ENCODE assay signal across 16 cellular contexts in genomic region chr14:37253905-37254304, GRCh38. TPM values are rescaled to one million over a fixed set of nuclear protein-coding genes. Genes with fewer than 3 reads are reported as not detected.
A peak's percentile ranks its signal among the peaks of the same experiment; 100 is the strongest.
DNase-seq lines count a peak whose midpoint lies in the region; ATAC-seq, FAIRE-seq and TF ChIP-seq lines count a peak whose summit lies in the region.
"Had no signal": no experiment of that assay in that cellular context is flagged by ENCODE, and none has a peak within 500 bp of the region (broad histone marks: within the 10 kb centered on the region; RNA-seq: fewer than 3 reads in every experiment).

No MANE protein-coding gene starts in this region.

- no peak overlapping the region for H3K27ac Mint-ChIP-seq in astrocyte (ENCODE audit: unreplicated experiment)
- H3K27ac Mint-ChIP-seq in CD8-positive, alpha-beta memory T cell = no peak overlapping the region
- H3K27ac Mint-ChIP-seq: nephron progenitor cell; stimulated activated effector memory CD8-positive, alpha-beta T cell treated with anti-CD3 and anti-CD28 coated beads, Interleukin-12 subunit alpha, Interleukin-12 subunit beta, amount 100 ng/mL, for 72 hours had no signal

- FAIRE-seq in astrocyte (lab: Jason Lieb, UNC) = no peak
- FAIRE-seq: GM18507 had no signal

- POLR2A ChIA-PET in CD8-positive, alpha-beta memory T cell (lab: Charles Lee) = no interaction called here

- no peak for ATAC-seq in HG03442 (IDR thresholded peaks at IDR 0.05; ENCODE audit: unreplicated experiment)
- no peak for ATAC-seq in omental fat pad (ENCODE audit: low FRiP score)
- ATAC-seq: gastrocnemius medialis; stimulated activated effector memory CD8-positive, alpha-beta T cell treated with anti-CD3 and anti-CD28 coated beads, Interleukin-12 subunit alpha, Interleukin-12 subunit beta, amount 100 ng/mL, for 72 hours had no signal

- peaks cover 3% of the 10 kb centered on the region for H3K4me1 Mint-ChIP-seq in astrocyte (ENCODE audit: low read depth, unreplicated experiment)
- no peaks in the 10 kb centered on the region for H3K4me1 Mint-ChIP-seq in CD8-positive, alpha-beta memory T cell
- H3K4me1 Mint-ChIP-seq: nephron progenitor cell; stimulated activated effector memory CD8-positive, alpha-beta T cell treated with anti-CD3 and anti-CD28 coated beads, Interleukin-12 subunit alpha, Interleukin-12 subunit beta, amount 100 ng/mL, for 72 hours had no signal

- H3K27ac ChIP-seq in astrocyte (ENCODE audit: low read depth, low read length) = no peak overlapping the region
- H3K27ac ChIP-seq in CD8-positive, alpha-beta memory T cell (ENCODE audit: low read depth, low read length) = no peak overlapping the region
- H3K27ac ChIP-seq: gastrocnemius medialis had no signal

- peak; percentile 30 for DNase-seq in GM03348 (ENCODE audit: low spot score)
- peak; percentile 20 for DNase-seq in NCI-H2029 (lab: John Stamatoyannopoulos, UW)
- DNase-seq in astrocyte (ENCODE audit: low read depth) = peak; percentile 66
- DNase-seq in kidney tubule cell (ENCODE audit: low spot score) = peak; percentile 56
- no peak for DNase-seq in HuH-7.5 (ENCODE audit: low spot score)
- no peak for DNase-seq in CD8-positive, alpha-beta memory T cell
- no peak for DNase-seq in omental fat pad (ENCODE audit: low spot score)
- DNase-seq: activated T-cell treated with anti-CD3 and anti-CD28 coated beads, Interleukin-2, amount 50 U/mL, for 48 hours; cerebellar nuclear complex; DMS53; gastrocnemius medialis; nephron progenitor cell; SIG-M5 had no signal

- H3K36me3 ChIP-seq in astrocyte (ENCODE audit: insufficient read depth, low read length) = no peaks in the 10 kb centered on the region
- H3K36me3 ChIP-seq in CD8-positive, alpha-beta memory T cell (ENCODE audit: insufficient read depth, low read length) = no peaks in the 10 kb centered on the region
- H3K36me3 ChIP-seq: gastrocnemius medialis had no signal

- H3K36me3 Mint-ChIP-seq in astrocyte (ENCODE audit: low read depth, unreplicated experiment) = no peaks in the 10 kb centered on the region
- H3K36me3 Mint-ChIP-seq in CD8-positive, alpha-beta memory T cell = no peaks in the 10 kb centered on the region
- H3K36me3 Mint-ChIP-seq: stimulated activated effector memory CD8-positive, alpha-beta T cell treated with anti-CD3 and anti-CD28 coated beads, Interleukin-12 subunit alpha, Interleukin-12 subunit beta, amount 100 ng/mL, for 72 hours had no signal

- no peak overlapping the region for H3K9ac ChIP-seq in astrocyte (ENCODE audit: low read length)

- H3K4me1 ChIP-seq in astrocyte (ENCODE audit: insufficient read depth, low read length) = no peaks in the 10 kb centered on the region
- H3K4me1 ChIP-seq in CD8-positive, alpha-beta memory T cell (ENCODE audit: insufficient read depth, low read length) = no peaks in the 10 kb centered on the region
- H3K4me1 ChIP-seq: gastrocnemius medialis had no signal

- no peaks in the 10 kb centered on the region for H3K27me3 ChIP-seq in astrocyte (ENCODE audit: insufficient read depth, low read length)
- no peaks in the 10 kb centered on the region for H3K27me3 ChIP-seq in CD8-positive, alpha-beta memory T cell (ENCODE audit: insufficient read depth, low read length, poor library complexity, severe bottlenecking)
- H3K27me3 ChIP-seq: gastrocnemius medialis had no signal

- no peak overlapping the region for H3K4me3 ChIP-seq in astrocyte (ENCODE audit: insufficient read depth, low read depth, low read length)
- no peak overlapping the region for H3K4me3 ChIP-seq in CD8-positive, alpha-beta memory T cell (ENCODE audit: low read length)
- H3K4me3 ChIP-seq: gastrocnemius medialis had no signal

- CTCF ChIA-PET in CD8-positive, alpha-beta memory T cell (lab: Charles Lee) = no interaction called here

- no peaks in the 10 kb centered on the region for H3K79me2 ChIP-seq in astrocyte (ENCODE audit: insufficient read depth, low read length)

- H3K27me3 Mint-ChIP-seq in astrocyte (ENCODE audit: low read depth, unreplicated experiment) = no peaks in the 10 kb centered on the region
- H3K27me3 Mint-ChIP-seq in CD8-positive, alpha-beta memory T cell = no peaks in the 10 kb centered on the region

- H4K20me1 ChIP-seq in astrocyte (ENCODE audit: insufficient read depth, low read length) = no peaks in the 10 kb centered on the region

- no peaks in the 10 kb centered on the region for H3K9me3 ChIP-seq in astrocyte (ENCODE audit: insufficient read depth, low read depth, low read length)
- H3K9me3 ChIP-seq in CD8-positive, alpha-beta memory T cell (ENCODE audit: low read length) = no peaks in the 10 kb centered on the region
- H3K9me3 ChIP-seq: gastrocnemius medialis had no signal

- H2AFZ ChIP-seq in astrocyte (ENCODE audit: low read depth, low read length) = no peak overlapping the region

- no peaks in the 10 kb centered on the region for H3K9me3 Mint-ChIP-seq in astrocyte (ENCODE audit: unreplicated experiment)
- no peaks in the 10 kb centered on the region for H3K9me3 Mint-ChIP-seq in CD8-positive, alpha-beta memory T cell
- H3K9me3 Mint-ChIP-seq: nephron progenitor cell had no signal

- TF ChIP-seq CTCF in astrocyte (IDR thresholded peaks at IDR 0.05; ENCODE audit: insufficient read depth, low read depth, low read length) (no peak), omental fat pad (IDR thresholded peaks at IDR 0.05) (no peak)

- no peak overlapping the region for H3K4me3 Mint-ChIP-seq in astrocyte (ENCODE audit: unreplicated experiment)
- H3K4me3 Mint-ChIP-seq in CD8-positive, alpha-beta memory T cell = no peak overlapping the region
- H3K4me3 Mint-ChIP-seq: nephron progenitor cell; stimulated activated effector memory CD8-positive, alpha-beta T cell treated with anti-CD3 and anti-CD28 coated beads, Interleukin-12 subunit alpha, Interleukin-12 subunit beta, amount 100 ng/mL, for 72 hours had no signal

- H3K4me2 ChIP-seq in astrocyte (ENCODE audit: low read length) = no peak overlapping the region

RNA-seq across cellular contexts. Expression of gene MIPOL1, which starts 56.2 kb away (rescaled TPM):
- 11.9 and 15.7 TPM in 2 replicates for total RNA-seq in astrocyte
- not detected for total RNA-seq in CD8-positive, alpha-beta memory T cell
- polyA plus RNA-seq in CD8-positive, alpha-beta memory T cell = not detected
- 10 to 100 TPM in 2 of 4 donors, 1 to 10 TPM in 2; 5.4 to 17.2 (median 9.4) TPM for total RNA-seq in omental fat pad

Comparison
In these comparisons a context has a peak if more than half of its experiments do, and no peak if none do; other contexts are left out.
1. DNase-seq: peak in GM03348 (single experiment), NCI-H2029 (single experiment), astrocyte (single experiment) and kidney tubule cell (single experiment); none in HuH-7.5 (single experiment), CD8-positive, alpha-beta memory T cell (0 of 5) and omental fat pad (single experiment).
2. RNA of gene MIPOL1, which starts 56.2 kb away (total RNA-seq): 11.9 to 15.7 TPM in astrocyte and 5.4 to 17.2 TPM in omental fat pad; not detected in CD8-positive, alpha-beta memory T cell; every median in the first group is over 4 times any median in the second.